In the genomic region with DNA sequence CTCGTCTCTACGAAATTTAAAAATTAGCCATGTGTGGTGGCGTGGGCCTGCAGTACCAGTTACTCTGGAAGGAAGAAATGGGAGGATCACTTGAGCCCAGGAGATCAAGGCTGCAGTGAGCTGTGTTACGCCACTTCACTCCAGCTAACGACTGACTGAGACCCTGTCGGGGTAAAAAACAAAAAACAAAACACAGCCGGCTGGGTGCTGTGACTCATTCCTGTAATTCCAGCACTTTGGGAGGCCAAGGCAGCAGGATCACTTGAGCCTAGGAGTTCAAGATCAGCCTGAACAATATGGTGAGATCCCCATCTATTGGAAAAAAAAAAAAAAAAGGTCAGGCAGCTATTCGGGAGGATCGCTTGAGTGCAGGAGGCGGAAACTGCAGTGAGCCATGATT, we compare ENCODE assay signal across 11 cellular contexts. TPM values are rescaled to one million over a fixed set of nuclear protein-coding genes. Genes with fewer than 3 reads are reported as not detected.
A peak's percentile ranks its signal among the peaks of the same experiment; 100 is the strongest.
DNase-seq lines count a peak whose midpoint lies in the region; ATAC-seq, FAIRE-seq and TF ChIP-seq lines count a peak whose summit lies in the region.
"Had no signal": no experiment of that assay in that cellular context is flagged by ENCODE, and none has a peak within 500 bp of the region (broad histone marks: within the 10 kb centered on the region; RNA-seq: fewer than 3 reads in every experiment).

No MANE protein-coding gene starts in this region.

- TF ChIP-seq EP300 in HepG2 (IDR thresholded peaks at IDR 0.05; ENCODE audit: low read depth in 2 of 2, low read length in 2 of 2) (no peak), HepG2 (CRISPR knock-in tag; IDR thresholded peaks at IDR 0.05; ENCODE audit: borderline replicate concordance) (no peak)

- BruUV-seq in HepG2 (replicated peaks; lab: Mats Ljungman, UMichigan): no TSS peak

- H3K79me2 ChIP-seq in HepG2 (ENCODE audit: insufficient read depth, low read length): peaks cover 65% of the 10 kb centered on the region

- TF ChIP-seq POLR2A in HepG2 (IDR thresholded peaks at IDR 0.05; ENCODE audit: insufficient read depth in 1 of 2, low read depth in 2 of 2, low read length in 2 of 2) (no peak), right lobe of liver (IDR thresholded peaks at IDR 0.05) (no peak)

- H3K4me3 ChIP-seq in HepG2 (replicated peaks in 1 of 3; ENCODE audit: insufficient read depth in 1 of 3, low read depth in 2 of 3, low read length in 3 of 3): 0 out of 6 replicates have a peak overlapping the region, but pooled peaks of 1 of the 3 experiments have one; percentile 4
- no peak overlapping the region for H3K4me3 ChIP-seq in right lobe of liver

- H3K36me3 ChIP-seq in HepG2 (replicated peaks in 1 of 2; ENCODE audit: control insufficient read depth in 1 of 2, insufficient read depth in 2 of 2, low read length in 2 of 2) (peaks cover 5 to 21% of the 10 kb centered on the region in 2 experiments), right lobe of liver (peaks cover 0 to 6% (median 0%) of the 10 kb centered on the region in 4 donors)

- in situ Hi-C loops in HepG2 (cut with HindIII; ENCODE audit: extremely low pct_ligation_motif_present, low pct_unique_long_range_greater_than_20kb): no loop called here

- no peak overlapping the region for H3K27ac ChIP-seq in HepG2 (ENCODE audit: extremely low read length, insufficient read depth, low read length)
- H3K27ac ChIP-seq in right lobe of liver: no peak overlapping the region

- CTCF ChIA-PET in HepG2 (lab: Yijun Ruan, JAX; ENCODE audit: low intra/inter-chr PET ratio, low total read pairs): no interaction called here

- H3K4me2 ChIP-seq in HepG2 (ENCODE audit: low read depth, low read length): peak overlapping the region; percentile 88

- no peak for ATAC-seq in HepG2
- ATAC-seq in right lobe of liver: no peak
- no peak for ATAC-seq in activated naive CD8-positive, alpha-beta T cell treated with anti-CD3 and anti-CD28 coated beads, Interleukin-2, amount 10 ng/mL, durations not matched to agents 7 days and 5 days (ENCODE audit: low read depth)
- no peak for ATAC-seq in HG03439 (IDR thresholded peaks at IDR 0.05; ENCODE audit: unreplicated experiment)

- no peak for TF ChIP-seq RAD21 in HepG2 (CRISPR knock-in tag; IDR thresholded peaks at IDR 0.05)

- no peak for TF ChIP-seq CTCF in HepG2 (CRISPR knock-in tag; IDR thresholded peaks at IDR 0.05)
- no peak for TF ChIP-seq CTCF in right lobe of liver (IDR thresholded peaks at IDR 0.05)

- H3K27me3 Mint-ChIP-seq in activated naive CD8-positive, alpha-beta T cell treated with anti-CD3 and anti-CD28 coated beads, Interleukin-2, amount 10 ng/mL, durations not matched to agents 7 days and 5 days: no peaks in the 10 kb centered on the region

- peaks cover 28% of the 10 kb centered on the region for H3K36me3 Mint-ChIP-seq in activated naive CD8-positive, alpha-beta T cell treated with anti-CD3 and anti-CD28 coated beads, Interleukin-2, amount 10 ng/mL, durations not matched to agents 7 days and 5 days

- DNase-seq in HepG2 (ENCODE audit: low spot score): no peak
- no peak for DNase-seq in right lobe of liver
- no peak for DNase-seq in activated naive CD8-positive, alpha-beta T cell treated with anti-CD3 and anti-CD28 coated beads, Interleukin-2, amount 10 ng/mL, durations not matched to agents 7 days and 5 days
- peak; percentile 79 for DNase-seq in islet precursor cell
- DNase-seq in C1 segment of cervical spinal cord (lab: John Stamatoyannopoulos, UW): no peak
- DNase-seq in medulla oblongata (ENCODE audit: extremely low spot score): no peak
- DNase-seq in stimulated activated naive CD4-positive, alpha-beta T cell treated with Interleukin-2 at 50 U/mL for 16 hours (lab: John Stamatoyannopoulos, UW): no peak
- DNase-seq: activated CD4-positive, CD25-positive, alpha-beta regulatory T cell; effector CD4-positive, alpha-beta T cell; NCI-H2107 had no signal

- 78% methylated on average over 10 of the region's 10 CpGs for WGBS in HepG2 (ENCODE audit: low lambda C conversion rate)
- whole genome bisulfite sequencing in right lobe of liver (ENCODE audit: insufficient coverage, low coverage, low lambda C conversion rate, missing lambda C conversion rate): 80% methylated on average over 10 of the region's 10 CpGs

- no peaks in the 10 kb centered on the region for H3K9me3 Mint-ChIP-seq in activated naive CD8-positive, alpha-beta T cell treated with anti-CD3 and anti-CD28 coated beads, Interleukin-2, amount 10 ng/mL, durations not matched to agents 7 days and 5 days

- H3K4me3 Mint-ChIP-seq in activated naive CD8-positive, alpha-beta T cell treated with anti-CD3 and anti-CD28 coated beads, Interleukin-2, amount 10 ng/mL, durations not matched to agents 7 days and 5 days: peak overlapping the region; percentile 98

- H4K20me1 ChIP-seq in HepG2 (ENCODE audit: insufficient read depth, low read length): peaks cover 53% of the 10 kb centered on the region

- H3K9me3 ChIP-seq in HepG2 (ENCODE audit: low read length): no peaks in the 10 kb centered on the region
- no peaks in the 10 kb centered on the region for H3K9me3 ChIP-seq in right lobe of liver

- H2AFZ ChIP-seq in HepG2 (ENCODE audit: low read length): no peak overlapping the region

- H3K4me1 Mint-ChIP-seq in activated naive CD8-positive, alpha-beta T cell treated with anti-CD3 and anti-CD28 coated beads, Interleukin-2, amount 10 ng/mL, durations not matched to agents 7 days and 5 days: peaks cover 38% of the 10 kb centered on the region

- peaks cover 23% of the 10 kb centered on the region for H3K4me1 ChIP-seq in HepG2 (ENCODE audit: insufficient read depth, low read length)
- H3K4me1 ChIP-seq in right lobe of liver: peaks cover 0 to 9% (median 2%) of the 10 kb centered on the region in 4 donors

- POLR2A ChIA-PET in HepG2 (lab: Yijun Ruan, JAX): interaction anchor here (0.6 to 4.4 kb wide), 2 partner anchors 214 to 311 kb away, joined by 6 to 33 read pairs; a partner anchor contains a TSS
- POLR2A ChIA-PET in activated naive CD8-positive, alpha-beta T cell treated with anti-CD3 and anti-CD28 coated beads, Interleukin-2, amount 10 ng/mL, durations not matched to agents 7 days and 5 days (lab: Charles Lee): interaction anchor here (0.7 to 0.8 kb wide), 2 partner anchors 14 to 32 kb away, joined by 3 to 4 read pairs; a partner anchor contains a TSS

- H3K9ac ChIP-seq in HepG2 (ENCODE audit: insufficient read depth, low read depth, low read length): no peak overlapping the region

- H3K27ac Mint-ChIP-seq in activated naive CD8-positive, alpha-beta T cell treated with anti-CD3 and anti-CD28 coated beads, Interleukin-2, amount 10 ng/mL, durations not matched to agents 7 days and 5 days: no peak overlapping the region

- no peak for FAIRE-seq in HepG2 (lab: Jason Lieb, UNC)

- H3K27me3 ChIP-seq in HepG2 (ENCODE audit: control insufficient read depth in 1 of 2, insufficient read depth in 2 of 2, low read length in 2 of 2) (no peaks in the 10 kb centered on the region; a peak in 1 of 5 replicates), right lobe of liver (no peaks in the 10 kb centered on the region)

- intact Hi-C loops in HepG2 (cut with micrococcal nuclease; ENCODE audit: unreplicated experiment): no loop called here
- intact Hi-C loops in right lobe of liver (cut with DNase I): no loop called here

RNA-seq across cellular contexts. Expression of a gene that starts 2.4 kb away (rescaled TPM):
- total RNA-seq in HepG2 (2016; rRNA removed; fragmentation: Illumina TruSeq; extraction: Trizol): 104 and 178 TPM in 2 replicates
- total RNA-seq in HepG2 (2016; cell fraction: cytosol; rRNA removed; fragmentation: Illumina TruSeq; extraction: Trizol; ENCODE audit: low read depth): 34.4 and 37.3 TPM in 2 replicates
- 107 and 164 TPM in 2 replicates for total RNA-seq in HepG2 (2016; cell fraction: insoluble cytoplasmic fraction; rRNA removed; fragmentation: Illumina TruSeq; extraction: Trizol)
- 37.1 and 43.1 TPM in 2 replicates for total RNA-seq in HepG2 (2016; cell fraction: membrane; rRNA removed; fragmentation: Illumina TruSeq; extraction: Trizol)
- 42.3 and 46.9 TPM in 2 replicates for total RNA-seq in HepG2 (2016; cell fraction: nucleus; rRNA removed; fragmentation: Illumina TruSeq; extraction: Trizol)
- polyA plus RNA-seq in HepG2 (2011; rRNA removed): 27.0 and 28.8 TPM in 2 replicates
- 21.8 and 24.3 TPM in 2 replicates for polyA plus RNA-seq in HepG2 (2011; cell fraction: cytosol; rRNA removed)
- polyA plus RNA-seq in HepG2 (2011; cell fraction: nucleus; rRNA removed): 15.1 and 15.4 TPM in 2 replicates
- 23.9 and 26.9 TPM in 2 replicates for polyA plus RNA-seq in HepG2 (2012)
- 2.7 and 3.0 TPM in 2 replicates for polyA plus RNA-seq in HepG2 (2016; cell fraction: cytosol; fragmentation: Illumina TruSeq; extraction: Trizol; ENCODE audit: low read depth)
- polyA plus RNA-seq in HepG2 (2016; cell fraction: insoluble cytoplasmic fraction; fragmentation: Illumina TruSeq; extraction: Trizol; ENCODE audit: low read depth): 70.7 and 75.2 TPM in 2 replicates
- polyA plus RNA-seq in HepG2 (2016; cell fraction: membrane; fragmentation: Illumina TruSeq; extraction: Trizol; ENCODE audit: low read depth): 12.5 and 14.8 TPM in 2 replicates
- 26.9 and 30.3 TPM in 2 replicates for polyA plus RNA-seq in HepG2 (2016; cell fraction: nucleus; fragmentation: Illumina TruSeq; extraction: Trizol; ENCODE audit: insufficient read depth, low read depth)
- 84.0 and 119 TPM in 2 replicates for polyA minus RNA-seq in HepG2 (2011; rRNA and poly(A)+ RNA removed; ENCODE audit: low replicate concordance)
- 68.8 and 69.8 TPM in 2 replicates for polyA minus RNA-seq in HepG2 (2011; cell fraction: cytosol; rRNA and poly(A)+ RNA removed)
- 42.0 and 56.1 TPM in 2 replicates for polyA minus RNA-seq in HepG2 (2011; cell fraction: nucleus; rRNA and poly(A)+ RNA removed)
- 10 to 100 TPM; 22.2 to 39.1 (median 29.3) TPM for total RNA-seq in right lobe of liver
- 10 to 100 TPM; 58.5 to 60.4 TPM for total RNA-seq in activated naive CD8-positive, alpha-beta T cell treated with anti-CD3 and anti-CD28 coated beads, Interleukin-2, amount 10 ng/mL, durations not matched to agents 7 days and 5 days

RNA-seq across cellular contexts. Expression of a gene that starts 32.0 kb away (rescaled TPM):
- total RNA-seq in HepG2 (2016; rRNA removed; fragmentation: Illumina TruSeq; extraction: Trizol) (6.8 and 11.5 TPM in 2 replicates), right lobe of liver (10 to 100 TPM; 24.6 to 49.9 (median 35.5) TPM)
- 8.7 and 10.3 TPM in 2 replicates for total RNA-seq in HepG2 (2016; cell fraction: cytosol; rRNA removed; fragmentation: Illumina TruSeq; extraction: Trizol; ENCODE audit: low read depth)
- 6.4 and 12.0 TPM in 2 replicates for total RNA-seq in HepG2 (2016; cell fraction: insoluble cytoplasmic fraction; rRNA removed; fragmentation: Illumina TruSeq; extraction: Trizol)
- total RNA-seq in HepG2 (2016; cell fraction: membrane; rRNA removed; fragmentation: Illumina TruSeq; extraction: Trizol): 8.6 and 9.5 TPM in 2 replicates
- total RNA-seq in HepG2 (2016; cell fraction: nucleus; rRNA removed; fragmentation: Illumina TruSeq; extraction: Trizol): 15.6 and 17.2 TPM in 2 replicates
- polyA plus RNA-seq in HepG2 (2011; rRNA removed): 26.8 and 28.0 TPM in 2 replicates
- polyA plus RNA-seq in HepG2 (2011; cell fraction: cytosol; rRNA removed): 10.5 and 14.3 TPM in 2 replicates
- polyA plus RNA-seq in HepG2 (2011; cell fraction: nucleus; rRNA removed): 82.0 and 109 TPM in 2 replicates
- polyA plus RNA-seq in HepG2 (2012): 15.1 and 15.4 TPM in 2 replicates
- polyA plus RNA-seq in HepG2 (2016; cell fraction: cytosol; fragmentation: Illumina TruSeq; extraction: Trizol; ENCODE audit: low read depth): 1.9 and 2.2 TPM in 2 replicates
- polyA plus RNA-seq in HepG2 (2016; cell fraction: insoluble cytoplasmic fraction; fragmentation: Illumina TruSeq; extraction: Trizol; ENCODE audit: low read depth): 7.8 and 8.9 TPM in 2 replicates
- 6.0 and 6.6 TPM in 2 replicates for polyA plus RNA-seq in HepG2 (2016; cell fraction: membrane; fragmentation: Illumina TruSeq; extraction: Trizol; ENCODE audit: low read depth)
- polyA plus RNA-seq in HepG2 (2016; cell fraction: nucleus; fragmentation: Illumina TruSeq; extraction: Trizol; ENCODE audit: insufficient read depth, low read depth): 24.9 and 26.7 TPM in 2 replicates
- 25.1 and 71.4 TPM in 2 replicates for polyA minus RNA-seq in HepG2 (2011; rRNA and poly(A)+ RNA removed; ENCODE audit: low replicate concordance)
- polyA minus RNA-seq in HepG2 (2011; cell fraction: cytosol; rRNA and poly(A)+ RNA removed): 11.7 and 19.1 TPM in 2 replicates
- 32.3 and 34.8 TPM in 2 replicates for polyA minus RNA-seq in HepG2 (2011; cell fraction: nucleus; rRNA and poly(A)+ RNA removed)
- total RNA-seq in activated naive CD8-positive, alpha-beta T cell treated with anti-CD3 and anti-CD28 coated beads, Interleukin-2, amount 10 ng/mL, durations not matched to agents 7 days and 5 days: 10 to 100 TPM; 34.9 to 35.0 TPM

RNA-seq across cellular contexts. Expression of a gene that starts 48.3 kb away (rescaled TPM):
- total RNA-seq in HepG2 (2016; rRNA removed; fragmentation: Illumina TruSeq; extraction: Trizol): 9.8 and 11.3 TPM in 2 replicates
- 6.0 and 6.1 TPM in 2 replicates for total RNA-seq in HepG2 (2016; cell fraction: cytosol; rRNA removed; fragmentation: Illumina TruSeq; extraction: Trizol; ENCODE audit: low read depth)
- 9.5 and 11.9 TPM in 2 replicates for total RNA-seq in HepG2 (2016; cell fraction: insoluble cytoplasmic fraction; rRNA removed; fragmentation: Illumina TruSeq; extraction: Trizol)
- total RNA-seq in HepG2 (2016; cell fraction: membrane; rRNA removed; fragmentation: Illumina TruSeq; extraction: Trizol): 9.6 and 12.4 TPM in 2 replicates
- total RNA-seq in HepG2 (2016; cell fraction: nucleus; rRNA removed; fragmentation: Illumina TruSeq; extraction: Trizol): 23.0 and 23.2 TPM in 2 replicates
- polyA plus RNA-seq in HepG2 (2011; rRNA removed): 5.7 and 8.0 TPM in 2 replicates
- polyA plus RNA-seq in HepG2 (2011; cell fraction: cytosol; rRNA removed): 4.5 and 4.9 TPM in 2 replicates
- 27.4 and 30.5 TPM in 2 replicates for polyA plus RNA-seq in HepG2 (2011; cell fraction: nucleus; rRNA removed)
- polyA plus RNA-seq in HepG2 (2012): 16.2 and 16.5 TPM in 2 replicates
- polyA plus RNA-seq in HepG2 (2016; cell fraction: cytosol; fragmentation: Illumina TruSeq; extraction: Trizol; ENCODE audit: low read depth): 2.3 and 2.6 TPM in 2 replicates
- 8.4 and 11.2 TPM in 2 replicates for polyA plus RNA-seq in HepG2 (2016; cell fraction: insoluble cytoplasmic fraction; fragmentation: Illumina TruSeq; extraction: Trizol; ENCODE audit: low read depth)
- 4.2 and 5.0 TPM in 2 replicates for polyA plus RNA-seq in HepG2 (2016; cell fraction: membrane; fragmentation: Illumina TruSeq; extraction: Trizol; ENCODE audit: low read depth)
- 23.6 and 25.1 TPM in 2 replicates for polyA plus RNA-seq in HepG2 (2016; cell fraction: nucleus; fragmentation: Illumina TruSeq; extraction: Trizol; ENCODE audit: insufficient read depth, low read depth)
- polyA minus RNA-seq in HepG2 (2011; rRNA and poly(A)+ RNA removed; ENCODE audit: low replicate concordance): 13.9 and 17.8 TPM in 2 replicates
- polyA minus RNA-seq in HepG2 (2011; cell fraction: cytosol; rRNA and poly(A)+ RNA removed): 5.2 and 6.9 TPM in 2 replicates
- 37.6 and 53.8 TPM in 2 replicates for polyA minus RNA-seq in HepG2 (2011; cell fraction: nucleus; rRNA and poly(A)+ RNA removed)
- 10 to 100 TPM; 22.0 to 35.4 (median 26.8) TPM for total RNA-seq in right lobe of liver
- total RNA-seq in activated naive CD8-positive, alpha-beta T cell treated with anti-CD3 and anti-CD28 coated beads, Interleukin-2, amount 10 ng/mL, durations not matched to agents 7 days and 5 days: 10 to 100 TPM; 44.7 to 45.8 TPM

RNA-seq across cellular contexts. Expression of a gene that starts 52.6 kb away (rescaled TPM):
- 75.4 and 93.7 TPM in 2 replicates for total RNA-seq in HepG2 (2016; rRNA removed; fragmentation: Illumina TruSeq; extraction: Trizol)
- total RNA-seq in HepG2 (2016; cell fraction: cytosol; rRNA removed; fragmentation: Illumina TruSeq; extraction: Trizol; ENCODE audit: low read depth): 15.8 and 16.5 TPM in 2 replicates
- total RNA-seq in HepG2 (2016; cell fraction: insoluble cytoplasmic fraction; rRNA removed; fragmentation: Illumina TruSeq; extraction: Trizol): 83.7 and 102 TPM in 2 replicates
- total RNA-seq in HepG2 (2016; cell fraction: membrane; rRNA removed; fragmentation: Illumina TruSeq; extraction: Trizol): 20.1 and 22.3 TPM in 2 replicates
- 36.8 and 37.1 TPM in 2 replicates for total RNA-seq in HepG2 (2016; cell fraction: nucleus; rRNA removed; fragmentation: Illumina TruSeq; extraction: Trizol)
- 12.6 and 14.1 TPM in 2 replicates for polyA plus RNA-seq in HepG2 (2011; rRNA removed)
- polyA plus RNA-seq in HepG2 (2011; cell fraction: cytosol; rRNA removed): 11.6 and 11.8 TPM in 2 replicates
- 25.0 and 34.5 TPM in 2 replicates for polyA plus RNA-seq in HepG2 (2011; cell fraction: nucleus; rRNA removed)
- polyA plus RNA-seq in HepG2 (2012): 3.6 and 5.8 TPM in 2 replicates
- polyA plus RNA-seq in HepG2 (2016; cell fraction: cytosol; fragmentation: Illumina TruSeq; extraction: Trizol; ENCODE audit: low read depth): 19.4 and 20.0 TPM in 2 replicates
- 110 TPM in 2 replicates for polyA plus RNA-seq in HepG2 (2016; cell fraction: insoluble cytoplasmic fraction; fragmentation: Illumina TruSeq; extraction: Trizol; ENCODE audit: low read depth)
- 20.4 and 20.8 TPM in 2 replicates for polyA plus RNA-seq in HepG2 (2016; cell fraction: membrane; fragmentation: Illumina TruSeq; extraction: Trizol; ENCODE audit: low read depth)
- polyA plus RNA-seq in HepG2 (2016; cell fraction: nucleus; fragmentation: Illumina TruSeq; extraction: Trizol; ENCODE audit: insufficient read depth, low read depth): 55.4 and 61.9 TPM in 2 replicates
- polyA minus RNA-seq in HepG2 (2011; rRNA and poly(A)+ RNA removed; ENCODE audit: low replicate concordance): 1.5 and 8.0 TPM in 2 replicates
- polyA minus RNA-seq in HepG2 (2011; cell fraction: cytosol; rRNA and poly(A)+ RNA removed): 2.4 and 3.3 TPM in 2 replicates
- 5.0 and 7.5 TPM in 2 replicates for polyA minus RNA-seq in HepG2 (2011; cell fraction: nucleus; rRNA and poly(A)+ RNA removed)
- 100 to 1,000 TPM in 4 of 6 experiments, 10 to 100 TPM in 2; 41.2 to 158 (median 112) TPM for total RNA-seq in right lobe of liver
- 1 to 10 TPM; 6.2 to 6.4 TPM for total RNA-seq in activated naive CD8-positive, alpha-beta T cell treated with anti-CD3 and anti-CD28 coated beads, Interleukin-2, amount 10 ng/mL, durations not matched to agents 7 days and 5 days
